ENCODE assay signal across 8 cellular contexts in genomic region chr18:809985-810642, GRCh38. TPM values are rescaled to one million over a fixed set of nuclear protein-coding genes. Genes with fewer than 3 reads are reported as not detected.
DNase-seq lines count a peak whose midpoint lies in the region; ATAC-seq and TF ChIP-seq lines count a peak whose summit lies in the region.

No MANE protein-coding gene starts in this region.

- DNase-seq in activated CD8-positive, alpha-beta T cell treated with anti-CD3 and anti-CD28 coated beads for 36 hours: no peak
- no peak for DNase-seq in natural killer cell
- no peak for DNase-seq in NCI-H2227 treated with DMSO at 0.1 percent for 48 hours (lab: John Stamatoyannopoulos, UW)
- no peak for DNase-seq in dorsolateral prefrontal cortex
- no peak for DNase-seq in SHP77 treated with DMSO at 0.1 percent for 48 hours (lab: John Stamatoyannopoulos, UW)
- DNase-seq in AG20443 (ENCODE audit: low spot score): no peak

- no peaks in the 10 kb centered on the region for H3K9me3 Mint-ChIP-seq in activated CD8-positive, alpha-beta T cell treated with anti-CD3 and anti-CD28 coated beads for 36 hours
- no peaks in the 10 kb centered on the region for H3K9me3 Mint-ChIP-seq in natural killer cell

- H3K27me3 Mint-ChIP-seq in activated CD8-positive, alpha-beta T cell treated with anti-CD3 and anti-CD28 coated beads for 36 hours: no peaks in the 10 kb centered on the region
- H3K27me3 Mint-ChIP-seq in natural killer cell (ENCODE audit: low read depth in 2 of 2): no peaks in the 10 kb centered on the region

- peaks cover 72% of the 10 kb centered on the region for H3K4me1 Mint-ChIP-seq in activated CD8-positive, alpha-beta T cell treated with anti-CD3 and anti-CD28 coated beads for 36 hours (ENCODE audit: low read depth)
- peaks cover 75 to 82% of the 10 kb centered on the region in 2 donors for H3K4me1 Mint-ChIP-seq in natural killer cell

- TF ChIP-seq CTCF in activated CD8-positive, alpha-beta T cell treated with anti-CD3 and anti-CD28 coated beads for 36 hours (IDR thresholded peaks at IDR 0.05): no peak
- TF ChIP-seq CTCF in natural killer cell (IDR thresholded peaks at IDR 0.05): no peak
- no peak for TF ChIP-seq CTCF in dorsolateral prefrontal cortex (IDR thresholded peaks at IDR 0.05 in 54 of 56, conservative IDR thresholded peaks at IDR 0.05 in 2 of 56; ENCODE audit: low read depth in 1 of 56, partially characterized antibody in 56 of 56)

- peak overlapping the region; percentile 99 for H3K4me3 Mint-ChIP-seq in activated CD8-positive, alpha-beta T cell treated with anti-CD3 and anti-CD28 coated beads for 36 hours
- peak overlapping the region; percentile 96 for H3K4me3 Mint-ChIP-seq in natural killer cell

- ATAC-seq in GM18519 (IDR thresholded peaks at IDR 0.05; ENCODE audit: low FRiP score, unreplicated experiment) (peak; percentile 27), HG02870 (IDR thresholded peaks at IDR 0.05; ENCODE audit: unreplicated experiment) (peak; percentile 27), natural killer cell (no peak)
- ATAC-seq in activated CD8-positive, alpha-beta T cell treated with anti-CD3 and anti-CD28 coated beads for 36 hours: no peak

- H3K27me3 ChIP-seq in dorsolateral prefrontal cortex: peaks cover 0 to 34% (median 0%) of the 10 kb centered on the region in 45 donors

- peaks cover 33% of the 10 kb centered on the region for H3K36me3 Mint-ChIP-seq in activated CD8-positive, alpha-beta T cell treated with anti-CD3 and anti-CD28 coated beads for 36 hours (ENCODE audit: low read depth)
- H3K36me3 Mint-ChIP-seq in natural killer cell: no peaks in the 10 kb centered on the region

- POLR2A ChIA-PET in activated CD8-positive, alpha-beta T cell treated with anti-CD3 and anti-CD28 coated beads for 36 hours (lab: Charles Lee): interaction anchor here (1.0 to 1.2 kb wide), 3 partner anchors 12 to 542 kb away, joined by 3 read pairs; partner anchors contain the start of gene THOC1

- peak overlapping the region; percentile 97 for H3K27ac Mint-ChIP-seq in activated CD8-positive, alpha-beta T cell treated with anti-CD3 and anti-CD28 coated beads for 36 hours
- peak overlapping the region; percentile 98 to 99 for H3K27ac Mint-ChIP-seq in natural killer cell

- CTCF ChIA-PET in activated CD8-positive, alpha-beta T cell treated with anti-CD3 and anti-CD28 coated beads for 36 hours (lab: Charles Lee): interaction anchor here (2.4 to 2.8 kb wide), 2 partner anchors 21 to 98 kb away, joined by 13 to 35 read pairs; partner anchors contain the start of gene ENOSF1

- no peak overlapping the region for H3K27ac ChIP-seq in dorsolateral prefrontal cortex

- H3K4me3 ChIP-seq in dorsolateral prefrontal cortex: peak overlapping the region in 15 of 59 donors; percentile 6 to 93 (median 80)

- intact Hi-C loops in activated CD8-positive, alpha-beta T cell treated with anti-CD3 and anti-CD28 coated beads for 36 hours (cut with micrococcal nuclease): loop anchor here (5.0 kb wide), 2 partner anchors 68 to 93 kb away; no protein-coding TSS in a partner anchor
- intact Hi-C loops in natural killer cell (cut with micrococcal nuclease) (loop anchor here (5.0 kb wide), 1 partner anchor 68 kb away; no protein-coding TSS in a partner anchor), dorsolateral prefrontal cortex (cut with DNase I) (no loop called here)

RNA-seq across cellular contexts. Expression of gene YES1, which starts 1.9 kb away (rescaled TPM):
- total RNA-seq in activated CD8-positive, alpha-beta T cell treated with anti-CD3 and anti-CD28 coated beads for 36 hours: 10 to 100 TPM; 38.8 to 40.0 TPM
- total RNA-seq in natural killer cell (100 to 1,000 TPM in 1 of 3 donors, 10 to 100 TPM in 2; 70.2 to 101 (median 76.2) TPM), dorsolateral prefrontal cortex (10 to 100 TPM in 117 of 120 experiments, 1 to 10 TPM in 3; 8.8 to 48.7 (median 16.2) TPM)

Comparison
In these comparisons a context has a peak if more than half of its experiments do, and no peak if none do; other contexts are left out.
1. ATAC-seq: peak in GM18519 (single experiment) and HG02870 (single experiment); none in activated CD8-positive, alpha-beta T cell treated with anti-CD3 and anti-CD28 coated beads for 36 hours (single experiment) and natural killer cell (0 of 3).
2. intact Hi-C loops: an anchor here in activated CD8-positive, alpha-beta T cell treated with anti-CD3 and anti-CD28 coated beads for 36 hours (5.0 kb wide) and natural killer cell (5.0 kb wide); none called in dorsolateral prefrontal cortex.